In genomic region chr5:58015175-58015574, GRCh38 we compare ENCODE assay signal across 21 cellular contexts.
"Had no signal": no experiment of that assay in that cellular context is flagged by ENCODE, and none has a peak within 500 bp of the region (broad histone marks: within the 10 kb centered on the region; RNA-seq: fewer than 3 reads in every experiment).

No MANE protein-coding gene starts in this region.

- H3K4me3 ChIP-seq: SK-N-MC had no signal

- H3K27ac ChIP-seq: SK-N-MC had no signal

- FAIRE-seq: TTC549 had no signal

- DNase-seq: activated B cell treated with CpG ODN at 0.5 μM for 24 hours; activated CD4-positive, alpha-beta T cell treated with anti-CD3 and anti-CD28 coated beads for 1 hour; activated CD4-positive, alpha-beta T cell treated with anti-CD3 and anti-CD28 coated beads, Interleukin-2, amount 10 ng/mL, durations not matched to agents 24 days and 14 days; activated CD4-positive, alpha-beta T cell treated with anti-CD3 and anti-CD28 coated beads, Interleukin-2, amount 50 U/mL, for 48 hours; activated CD8-positive, alpha-beta memory T cell treated with anti-CD3 and anti-CD28 coated beads, Interleukin-2, amount 10 ng/mL, durations not matched to agents 7 days and 5 days; activated effector memory CD4-positive, alpha-beta T cell treated with anti-CD3 and anti-CD28 coated beads, Interleukin-2, amount 50 U/mL, for 16 hours; activated naive CD4-positive, alpha-beta T cell treated with anti-CD3 and anti-CD28 coated beads for 36 hours; activated T-cell treated with anti-CD3 and anti-CD28 coated beads, Interleukin-2, amount 50 U/mL, for 4 hours; amygdala; central memory CD4-positive, alpha-beta T cell; NCI-H1105 treated with DMSO at 0.1 percent for 48 hours; NCI-H1436 treated with DMSO at 0.1 percent for 48 hours; NCI-H187; NCI-H2081; NCI-H446; NCI-H524; T-cell; T-helper 2 cell; T1000 had no signal

- ATAC-seq: activated CD8-positive, alpha-beta memory T cell treated with anti-CD3 and anti-CD28 coated beads, Interleukin-2, amount 10 ng/mL, durations not matched to agents 7 days and 5 days; activated T-cell treated with anti-CD3 and anti-CD28 coated beads, Interleukin-2, amount 50 U/mL, for 4 hours; T-cell had no signal
